Comparison of ENCODE assay signal across 8 cellular contexts in the genomic region with DNA sequence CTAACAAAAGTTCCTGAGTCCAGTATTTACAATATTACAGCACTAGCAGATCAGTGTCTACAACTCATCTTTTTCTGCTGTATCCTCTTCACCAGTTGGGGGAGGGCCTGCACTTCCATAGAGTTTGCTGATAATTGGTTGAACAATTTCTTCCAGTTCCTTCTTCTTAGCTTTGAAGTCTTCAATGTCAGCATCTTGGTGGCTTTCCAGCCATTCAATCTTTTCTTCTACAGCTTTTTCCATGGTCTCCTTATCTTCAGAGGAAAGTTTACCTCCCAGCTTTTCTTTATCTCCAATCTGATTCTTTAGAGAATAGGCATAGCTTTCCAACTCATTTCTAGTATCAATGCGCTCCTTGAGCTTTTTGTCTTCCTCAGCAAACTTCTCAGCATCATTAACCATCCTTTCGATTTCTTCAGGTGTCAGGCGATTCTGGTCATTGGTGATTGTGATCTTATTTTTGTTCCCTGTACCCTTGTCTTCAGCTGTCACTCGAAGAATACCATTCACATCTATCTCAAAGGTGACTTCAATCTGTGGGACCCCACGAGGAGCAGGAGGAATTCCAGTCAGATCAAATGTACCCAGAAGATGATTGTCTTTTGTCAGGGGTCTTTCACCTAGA. TPM values are rescaled to one million over a fixed set of nuclear protein-coding genes. Genes with fewer than 3 reads are reported as not detected.
A peak's percentile ranks its signal among the peaks of the same experiment; 100 is the strongest.
DNase-seq lines count a peak whose midpoint lies in the region; ATAC-seq and TF ChIP-seq lines count a peak whose summit lies in the region.
"Not testable (repeated sequence)": the region's sequence is repeated elsewhere in the genome, so short reads cannot be mapped to it uniquely, and the experiment has no call there.

No MANE protein-coding gene starts in this region.

- H3K27ac ChIP-seq in SU-DHL-6 (ENCODE audit: low read depth, low read length); brain microvascular endothelial cell: not testable (repeated sequence)

- peak overlapping the region; percentile 70 for H3K27ac Mint-ChIP-seq in HFFc6
- peak overlapping the region; percentile 10 for H3K27ac Mint-ChIP-seq in mesothelial cell of epicardium

- H3K36me3 ChIP-seq in SU-DHL-6 (ENCODE audit: low read length) (peaks cover 34% of the 10 kb centered on the region), brain microvascular endothelial cell (replicated peaks) (peaks cover 73% of the 10 kb centered on the region), skeletal muscle satellite cell (ENCODE audit: insufficient read depth, low read length) (peaks cover 68% of the 10 kb centered on the region)

- H3K4me2 ChIP-seq in SU-DHL-6 (ENCODE audit: low read depth, low read length, poor library complexity, severe bottlenecking) (peak overlapping the region; percentile 10), skeletal muscle satellite cell (ENCODE audit: low read length) (peak overlapping the region; percentile 81)

- peak overlapping the region; percentile 34 for H3K4me3 ChIP-seq in AG10803 (ENCODE audit: low read length)
- H3K4me3 ChIP-seq in SU-DHL-6 (ENCODE audit: insufficient read depth, low read length, poor library complexity, severe bottlenecking), result not testable (repeated sequence)
- peak overlapping the region; percentile 12 for H3K4me3 ChIP-seq in brain microvascular endothelial cell (ENCODE audit: low read depth, low read length)
- peak overlapping the region; percentile 97 for H3K4me3 ChIP-seq in fibroblast of the aortic adventitia (ENCODE audit: low read depth, low read length)
- H3K4me3 ChIP-seq in skeletal muscle satellite cell (ENCODE audit: low read length), result peak overlapping the region; percentile 14

- H3K4me3 Mint-ChIP-seq in HFFc6, result peak overlapping the region; percentile 95
- peak overlapping the region; percentile 99 for H3K4me3 Mint-ChIP-seq in activated T-cell treated with anti-CD3 and anti-CD28 coated beads, Interleukin-2, amount 50 U/mL, for 4 hours
- peak overlapping the region; percentile 42 for H3K4me3 Mint-ChIP-seq in mesothelial cell of epicardium

- H3K9ac ChIP-seq in SU-DHL-6 (ENCODE audit: low read length), result not testable (repeated sequence)
- H3K9ac ChIP-seq in skeletal muscle satellite cell (ENCODE audit: low read depth, low read length), result peak overlapping the region; percentile 53

- peaks cover 16% of the 10 kb centered on the region for H3K27me3 Mint-ChIP-seq in HFFc6 (ENCODE audit: insufficient read depth)
- not testable (repeated sequence) for H3K27me3 Mint-ChIP-seq in activated T-cell treated with anti-CD3 and anti-CD28 coated beads, Interleukin-2, amount 50 U/mL, for 4 hours (ENCODE audit: low read depth); mesothelial cell of epicardium (ENCODE audit: low read depth)

- H3K4me1 Mint-ChIP-seq in HFFc6 (ENCODE audit: low read depth) (peaks cover 59% of the 10 kb centered on the region), mesothelial cell of epicardium (peaks cover 49% of the 10 kb centered on the region)
- H3K4me1 Mint-ChIP-seq in activated T-cell treated with anti-CD3 and anti-CD28 coated beads, Interleukin-2, amount 50 U/mL, for 4 hours (ENCODE audit: low read depth), result peaks cover 45% of the 10 kb centered on the region

- DNase-seq in AG10803 (ENCODE audit: low read depth); HFFc6; activated T-cell treated with anti-CD3 and anti-CD28 coated beads, Interleukin-2, amount 50 U/mL, for 4 hours; brain microvascular endothelial cell; fibroblast of the aortic adventitia (ENCODE audit: low read depth); mesothelial cell of epicardium (ENCODE audit: low spot score in 2 of 2, unreplicated experiment in 2 of 2): not testable (repeated sequence)

- peaks cover 22% of the 10 kb centered on the region; the same call in 1 of the 2 replicates for H4K20me1 ChIP-seq in SU-DHL-6 (ENCODE audit: low read depth, low read length)

- H3K79me2 ChIP-seq in SU-DHL-6 (ENCODE audit: insufficient read depth, low read length), result peaks cover 42% of the 10 kb centered on the region

- peaks cover 71% of the 10 kb centered on the region for H3F3A ChIP-seq in SU-DHL-6 (ENCODE audit: insufficient read depth)

- H2AFZ ChIP-seq in SU-DHL-6 (ENCODE audit: low read depth, low read length, severe bottlenecking), result not testable (repeated sequence)

- H3K4me1 ChIP-seq in skeletal muscle satellite cell (ENCODE audit: control insufficient read depth, insufficient read depth, low read length), result peaks cover 54% of the 10 kb centered on the region

- H3K9me3 ChIP-seq in SU-DHL-6 (ENCODE audit: insufficient read depth, low read length); skeletal muscle satellite cell (replicated peaks; ENCODE audit: low read length): not testable (repeated sequence)

- not testable (repeated sequence) for ATAC-seq in activated T-cell treated with anti-CD3 and anti-CD28 coated beads, Interleukin-2, amount 50 U/mL, for 4 hours

- not testable (repeated sequence) for TF ChIP-seq CTCF in AG10803 (conservative IDR thresholded peaks at IDR 0.05; ENCODE audit: low read length); SU-DHL-6 (IDR thresholded peaks at IDR 0.05; ENCODE audit: insufficient read depth, low read length, poor library complexity, severe bottlenecking); brain microvascular endothelial cell (IDR thresholded peaks at IDR 0.05; ENCODE audit: low read depth, low read length, missing control alignments); fibroblast of the aortic adventitia (IDR thresholded peaks at IDR 0.05; ENCODE audit: insufficient read depth, low read length); mesothelial cell of epicardium (IDR thresholded peaks at IDR 0.05; ENCODE audit: unreplicated experiment)
- peak; percentile 12; the same call in 1 of the 2 replicates for TF ChIP-seq CTCF in HFFc6 (IDR thresholded peaks at IDR 0.05)

- H3K27me3 ChIP-seq in SU-DHL-6 (ENCODE audit: low read length); brain microvascular endothelial cell (replicated peaks); skeletal muscle satellite cell (ENCODE audit: control insufficient read depth, insufficient read depth, low read length): not testable (repeated sequence)

- H3K36me3 Mint-ChIP-seq in HFFc6 (ENCODE audit: low read depth) (peaks cover 67% of the 10 kb centered on the region), mesothelial cell of epicardium (peaks cover 46% of the 10 kb centered on the region)
- peaks cover 62% of the 10 kb centered on the region for H3K36me3 Mint-ChIP-seq in activated T-cell treated with anti-CD3 and anti-CD28 coated beads, Interleukin-2, amount 50 U/mL, for 4 hours (ENCODE audit: insufficient read depth)

- in situ Hi-C loops in brain microvascular endothelial cell (cut with HindIII; ENCODE audit: low pct_ligation_motif_present, low sequenced_read_pairs), result not testable (repeated sequence)

- not testable (repeated sequence) for H3K9me3 Mint-ChIP-seq in HFFc6; activated T-cell treated with anti-CD3 and anti-CD28 coated beads, Interleukin-2, amount 50 U/mL, for 4 hours; mesothelial cell of epicardium

- not testable (repeated sequence) for H3K9me2 ChIP-seq in SU-DHL-6 (replicated peaks; ENCODE audit: insufficient read depth, low read length)

RNA-seq across cellular contexts. Expression of a gene that starts 4.5 kb away (rescaled TPM):
- 100 to 1,000 TPM; 495 to 626 (median 613) TPM for total RNA-seq in HFFc6 (2021; fragmentation: NEBNext Ultra II Directional; extraction: Animal tissue kit (Norgen Biotek cat#: 25700))
- total RNA-seq in activated T-cell treated with anti-CD3 and anti-CD28 coated beads, Interleukin-2, amount 50 U/mL, for 4 hours, result 100 to 1,000 TPM; 303 to 366 (median 310) TPM
- total RNA-seq in fibroblast of the aortic adventitia (ENCODE audit: low replicate concordance), result 126 and 128 TPM in 2 replicates
- 249 to 255 TPM (median 253 TPM) in 3 replicates for total RNA-seq in mesothelial cell of epicardium
- total RNA-seq in skeletal muscle satellite cell (2012; rRNA removed), result 223 and 241 TPM in 2 replicates

RNA-seq across cellular contexts. Expression of a gene that starts 25.0 kb away (rescaled TPM):
- 10 to 100 TPM; 27.7 to 37.7 (median 34.5) TPM for total RNA-seq in HFFc6 (2021; fragmentation: NEBNext Ultra II Directional; extraction: Animal tissue kit (Norgen Biotek cat#: 25700))
- total RNA-seq in activated T-cell treated with anti-CD3 and anti-CD28 coated beads, Interleukin-2, amount 50 U/mL, for 4 hours, result 10 to 100 TPM; 42.0 to 45.4 (median 45.1) TPM
- 52.7 and 53.1 TPM in 2 replicates for total RNA-seq in fibroblast of the aortic adventitia (ENCODE audit: low replicate concordance)
- 55.1 to 62.7 TPM (median 58.7 TPM) in 3 replicates for total RNA-seq in mesothelial cell of epicardium
- total RNA-seq in skeletal muscle satellite cell (2012; rRNA removed), result 58.1 and 61.6 TPM in 2 replicates

RNA-seq across cellular contexts. Expression of a gene that starts 36.3 kb away (rescaled TPM):
- 10 to 100 TPM; 29.6 to 39.2 (median 32.7) TPM for total RNA-seq in HFFc6 (2021; fragmentation: NEBNext Ultra II Directional; extraction: Animal tissue kit (Norgen Biotek cat#: 25700))
- total RNA-seq in activated T-cell treated with anti-CD3 and anti-CD28 coated beads, Interleukin-2, amount 50 U/mL, for 4 hours, result 10 to 100 TPM; 44.7 to 63.8 (median 55.4) TPM
- total RNA-seq in fibroblast of the aortic adventitia (ENCODE audit: low replicate concordance) (9.2 and 25.2 TPM in 2 replicates), mesothelial cell of epicardium (20.5 to 21.4 TPM (median 21.0 TPM) in 3 replicates)
- total RNA-seq in skeletal muscle satellite cell (2012; rRNA removed), result 32.7 and 38.2 TPM in 2 replicates

RNA-seq across cellular contexts. Expression of a gene that starts 47.0 kb away (rescaled TPM):
- 10 to 100 TPM; 35.2 to 47.1 (median 40.8) TPM for total RNA-seq in HFFc6 (2021; fragmentation: NEBNext Ultra II Directional; extraction: Animal tissue kit (Norgen Biotek cat#: 25700))
- 10 to 100 TPM; 50.1 to 52.4 (median 51.4) TPM for total RNA-seq in activated T-cell treated with anti-CD3 and anti-CD28 coated beads, Interleukin-2, amount 50 U/mL, for 4 hours
- 28.0 and 28.5 TPM in 2 replicates for total RNA-seq in fibroblast of the aortic adventitia (ENCODE audit: low replicate concordance)
- 26.3 to 32.1 TPM (median 27.5 TPM) in 3 replicates for total RNA-seq in mesothelial cell of epicardium
- 22.5 and 23.6 TPM in 2 replicates for total RNA-seq in skeletal muscle satellite cell (2012; rRNA removed)

Comparison
In these comparisons a context has a peak if more than half of its experiments do, and no peak if none do; other contexts are left out.
1. H3K4me3 Mint-ChIP-seq: peak in every context shown above with its lines; median percentile 99 in activated T-cell treated with anti-CD3 and anti-CD28 coated beads, Interleukin-2, amount 50 U/mL, for 4 hours; 95 in HFFc6; 42 in mesothelial cell of epicardium.